1 cellular context compared by ENCODE assay signal in genomic region chr14:68250950-68251765, GRCh38.
TF ChIP-seq lines count a peak whose summit lies in the region.

No MANE protein-coding gene starts in this region.

TF ChIP-seq in K562, 482 proteins besides CTCF, POLR2A, EP300 and RAD21:
- TF ChIP-seq TAL1 (IDR thresholded peaks at IDR 0.05), result no peak
- TF ChIP-seq CREM (IDR thresholded peaks at IDR 0.05; ENCODE audit: low read depth), result no peak
- no peak for TF ChIP-seq ZNF316 (IDR thresholded peaks at IDR 0.05)
- TF ChIP-seq SMAD1 (IDR thresholded peaks at IDR 0.05; ENCODE audit: low read depth, low read length, partially characterized antibody), result no peak
- TF ChIP-seq, protein P1, sequence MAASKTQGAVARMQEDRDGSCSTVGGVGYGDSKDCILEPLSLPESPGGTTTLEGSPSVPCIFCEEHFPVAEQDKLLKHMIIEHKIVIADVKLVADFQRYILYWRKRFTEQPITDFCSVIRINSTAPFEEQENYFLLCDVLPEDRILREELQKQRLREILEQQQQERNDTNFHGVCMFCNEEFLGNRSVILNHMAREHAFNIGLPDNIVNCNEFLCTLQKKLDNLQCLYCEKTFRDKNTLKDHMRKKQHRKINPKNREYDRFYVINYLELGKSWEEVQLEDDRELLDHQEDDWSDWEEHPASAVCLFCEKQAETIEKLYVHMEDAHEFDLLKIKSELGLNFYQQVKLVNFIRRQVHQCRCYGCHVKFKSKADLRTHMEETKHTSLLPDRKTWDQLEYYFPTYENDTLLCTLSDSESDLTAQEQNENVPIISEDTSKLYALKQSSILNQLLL (CRISPR knock-in tag; IDR thresholded peaks at IDR 0.05; ENCODE audit: borderline replicate concordance), result no peak
- no peak for TF ChIP-seq L3MBTL2 (IDR thresholded peaks at IDR 0.05)
- TF ChIP-seq PURB (CRISPR knock-in tag; IDR thresholded peaks at IDR 0.05; ENCODE audit: low read depth), result no peak
- TF ChIP-seq XRCC3 (IDR thresholded peaks at IDR 0.05), result no peak
- no peak for TF ChIP-seq GTF2B (IDR thresholded peaks at IDR 0.05; ENCODE audit: extremely low read depth, insufficient read length)
- TF ChIP-seq FOXA1 (IDR thresholded peaks at IDR 0.05; ENCODE audit: borderline replicate concordance), result no peak
- no peak for TF ChIP-seq CHD1 (IDR thresholded peaks at IDR 0.05; ENCODE audit: low read length)
- TF ChIP-seq RAD51 (IDR thresholded peaks at IDR 0.05; ENCODE audit: borderline replicate concordance, low read depth), result no peak
- TF ChIP-seq MYBL2 (IDR thresholded peaks at IDR 0.05; ENCODE audit: low read depth), result no peak
- no peak for TF ChIP-seq MYBL2 (CRISPR knock-in tag; IDR thresholded peaks at IDR 0.05; ENCODE audit: borderline replicate concordance)
- no peak for TF ChIP-seq ZNF184 (CRISPR knock-in tag; IDR thresholded peaks at IDR 0.05)
- TF ChIP-seq, protein P2, sequence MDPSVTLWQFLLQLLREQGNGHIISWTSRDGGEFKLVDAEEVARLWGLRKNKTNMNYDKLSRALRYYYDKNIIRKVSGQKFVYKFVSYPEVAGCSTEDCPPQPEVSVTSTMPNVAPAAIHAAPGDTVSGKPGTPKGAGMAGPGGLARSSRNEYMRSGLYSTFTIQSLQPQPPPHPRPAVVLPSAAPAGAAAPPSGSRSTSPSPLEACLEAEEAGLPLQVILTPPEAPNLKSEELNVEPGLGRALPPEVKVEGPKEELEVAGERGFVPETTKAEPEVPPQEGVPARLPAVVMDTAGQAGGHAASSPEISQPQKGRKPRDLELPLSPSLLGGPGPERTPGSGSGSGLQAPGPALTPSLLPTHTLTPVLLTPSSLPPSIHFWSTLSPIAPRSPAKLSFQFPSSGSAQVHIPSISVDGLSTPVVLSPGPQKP (CRISPR knock-in tag; IDR thresholded peaks at IDR 0.05), result no peak
- no peak for TF ChIP-seq ZC3H11A (IDR thresholded peaks at IDR 0.05; ENCODE audit: low read depth, low read length)
